Comparison of ENCODE assay signal across 15 cellular contexts in the genomic region with DNA sequence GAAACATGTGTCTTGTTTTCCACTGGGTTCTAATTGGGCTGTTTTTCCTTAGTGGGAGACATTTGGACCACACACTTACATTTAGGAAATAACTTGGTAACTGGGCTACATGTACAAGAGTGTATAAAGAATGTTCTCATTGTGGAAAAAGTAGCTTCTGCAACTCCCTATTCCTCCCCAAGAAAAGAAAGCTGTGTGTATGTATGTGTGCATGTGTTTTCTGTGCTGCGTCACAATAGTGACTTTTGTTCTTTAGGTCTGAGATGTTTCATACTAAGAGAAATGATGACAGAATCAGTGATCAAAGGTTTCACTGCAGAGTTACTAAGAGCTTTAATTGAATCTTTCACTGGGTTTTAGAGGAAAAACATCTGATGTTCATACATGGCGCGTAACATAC.
DNase-seq lines count a peak whose midpoint lies in the region; ATAC-seq and TF ChIP-seq lines count a peak whose summit lies in the region.
"Had no signal": no experiment of that assay in that cellular context is flagged by ENCODE, and none has a peak within 500 bp of the region (broad histone marks: within the 10 kb centered on the region; RNA-seq: fewer than 3 reads in every experiment).

No MANE protein-coding gene starts in this region.

- no peak overlapping the region for H3K4me3 ChIP-seq in upper lobe of right lung
- H3K4me3 ChIP-seq: BLaER1 treated with 17β-estradiol and CSF1 and Interleukin-3, amounts not matched to agents 10 nM and 100 nM had no signal

- H3K27ac ChIP-seq in substantia nigra (ENCODE audit: low read depth, low read length, poor library complexity, severe bottlenecking) (peak overlapping the region; percentile 44), upper lobe of right lung (no peak overlapping the region)
- H3K27ac ChIP-seq: BLaER1 treated with 17β-estradiol and CSF1 and Interleukin-3, amounts not matched to agents 10 nM and 100 nM; HL-60 had no signal

- peak overlapping the region; percentile 75 for H3K27ac Mint-ChIP-seq in mesothelial cell of epicardium
- H3K27ac Mint-ChIP-seq: CD4-positive, CD25-positive, alpha-beta regulatory T cell had no signal

- ATAC-seq in upper lobe of right lung (no peak), HG03108 (IDR thresholded peaks at IDR 0.05; ENCODE audit: unreplicated experiment) (no peak)
- ATAC-seq: HCT116 had no signal

- TF ChIP-seq CTCF in mesothelial cell of epicardium (IDR thresholded peaks at IDR 0.05; ENCODE audit: unreplicated experiment) (no peak), upper lobe of right lung (IDR thresholded peaks at IDR 0.05) (no peak)

- peaks cover 4% of the 10 kb centered on the region for H3K36me3 Mint-ChIP-seq in mesothelial cell of epicardium
- H3K36me3 Mint-ChIP-seq: CD4-positive, CD25-positive, alpha-beta regulatory T cell had no signal

- no peaks in the 10 kb centered on the region for H3K9me3 ChIP-seq in upper lobe of right lung
- H3K9me3 ChIP-seq: BLaER1 treated with 17β-estradiol and CSF1 and Interleukin-3, amounts not matched to agents 10 nM and 100 nM had no signal

- no peaks in the 10 kb centered on the region for H3K36me3 ChIP-seq in upper lobe of right lung
- H3K36me3 ChIP-seq: BLaER1 treated with 17β-estradiol and CSF1 and Interleukin-3, amounts not matched to agents 10 nM and 100 nM had no signal

- DNase-seq in COLO829 (ENCODE audit: low spot score) (peak; percentile 81), RPMI7951 (ENCODE audit: low read depth) (peak; percentile 50), mesothelial cell of epicardium (ENCODE audit: low spot score in 2 of 2, unreplicated experiment in 2 of 2) (no peak), substantia nigra (lab: John Stamatoyannopoulos, UW) (peak in 1 of 49 donors; percentile 19), GOT3 (lab: John Stamatoyannopoulos, UW) (no peak), NCI-H1436 treated with DMSO at 0.1 percent for 48 hours (lab: John Stamatoyannopoulos, UW) (no peak), upper lobe of right lung (no peak)
- DNase-seq: ACHN; Calu3; CD4-positive, CD25-positive, alpha-beta regulatory T cell; DMS 273 treated with DMSO at 0.1 percent for 48 hours had no signal

- H3K9me3 Mint-ChIP-seq in mesothelial cell of epicardium, result no peaks in the 10 kb centered on the region

- no peaks in the 10 kb centered on the region for H3K27me3 ChIP-seq in upper lobe of right lung
- H3K27me3 ChIP-seq: BLaER1 treated with 17β-estradiol and CSF1 and Interleukin-3, amounts not matched to agents 10 nM and 100 nM had no signal

- H3K4me1 Mint-ChIP-seq in mesothelial cell of epicardium, result peaks cover 86% of the 10 kb centered on the region
- H3K4me1 Mint-ChIP-seq: CD4-positive, CD25-positive, alpha-beta regulatory T cell had no signal

- intact Hi-C loops in upper lobe of right lung (cut with DNase I), result loop anchor here (10.0 kb wide), 1 partner anchor 64 kb away; no protein-coding TSS in a partner anchor

- H3K27me3 Mint-ChIP-seq in mesothelial cell of epicardium (ENCODE audit: low read depth), result no peaks in the 10 kb centered on the region

- no peak overlapping the region for H3K4me3 Mint-ChIP-seq in mesothelial cell of epicardium
- H3K4me3 Mint-ChIP-seq: CD4-positive, CD25-positive, alpha-beta regulatory T cell had no signal

- peaks cover 9% of the 10 kb centered on the region for H3K4me1 ChIP-seq in upper lobe of right lung

Comparison
In these comparisons a context has a peak if more than half of its experiments do, and no peak if none do; other contexts are left out.
1. DNase-seq: peak in COLO829 (single experiment) and RPMI7951 (single experiment); none in mesothelial cell of epicardium (0 of 2), GOT3 (single experiment), NCI-H1436 treated with DMSO at 0.1 percent for 48 hours (single experiment) and upper lobe of right lung (single experiment).